Comparison of ENCODE assay signal across 8 cellular contexts in the genomic region with DNA sequence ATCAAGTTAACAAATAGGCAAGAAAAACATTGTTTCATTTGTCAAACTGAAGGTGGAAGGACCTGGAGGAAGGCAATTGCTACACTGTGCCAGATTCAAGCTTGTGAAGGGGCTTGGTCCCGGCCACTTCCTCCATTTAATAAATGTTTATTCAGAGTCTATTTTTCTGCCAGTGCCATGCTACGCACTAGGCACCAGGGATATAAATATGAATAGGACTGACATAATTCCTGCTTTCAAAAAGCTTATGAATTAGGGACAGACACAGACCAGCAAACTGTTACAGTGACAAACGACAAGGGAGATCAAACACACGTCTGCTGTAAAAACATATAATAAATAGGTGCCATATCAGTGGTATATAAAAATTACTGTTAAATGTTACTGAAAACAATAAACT. TPM values are rescaled to one million over a fixed set of nuclear protein-coding genes. Genes with fewer than 3 reads are reported as not detected.
DNase-seq lines count a peak whose midpoint lies in the region; ATAC-seq and TF ChIP-seq lines count a peak whose summit lies in the region.

No MANE protein-coding gene starts in this region.

- DNase-seq in activated naive CD4-positive, alpha-beta T cell treated with anti-CD3 and anti-CD28 coated beads for 36 hours: peak; percentile 14
- no peak for DNase-seq in activated naive CD4-positive, alpha-beta T cell (lab: John Stamatoyannopoulos, UW)
- DNase-seq in T-cell: peak in 4 of 34 experiments; percentile 7 to 26 (median 16)
- no peak for DNase-seq in hepatocyte (ENCODE audit: low spot score)
- no peak for DNase-seq in upper lobe of right lung
- no peak for DNase-seq in AG08395 (ENCODE audit: low spot score)
- no peak for DNase-seq in COLO829 (ENCODE audit: low spot score)
- DNase-seq in lower leg skin (ENCODE audit: low spot score in 2 of 2): no peak

- H3K27me3 ChIP-seq in hepatocyte (no peaks in the 10 kb centered on the region), upper lobe of right lung (no peaks in the 10 kb centered on the region)

- peak overlapping the region; percentile 84 for H3K27ac Mint-ChIP-seq in activated naive CD4-positive, alpha-beta T cell treated with anti-CD3 and anti-CD28 coated beads for 36 hours
- peak overlapping the region; percentile 89 to 96 for H3K27ac Mint-ChIP-seq in T-cell

- no peaks in the 10 kb centered on the region for H3K27me3 Mint-ChIP-seq in activated naive CD4-positive, alpha-beta T cell treated with anti-CD3 and anti-CD28 coated beads for 36 hours (ENCODE audit: low read depth)
- no peaks in the 10 kb centered on the region for H3K27me3 Mint-ChIP-seq in T-cell

- ATAC-seq in T-cell (replicated peaks in 1 of 4): peak; percentile 22 to 51 (median 36)
- peak; percentile 55 for ATAC-seq in upper lobe of right lung

- peak overlapping the region; percentile 70 for H3K4me2 ChIP-seq in hepatocyte

- intact Hi-C loops in activated naive CD4-positive, alpha-beta T cell treated with anti-CD3 and anti-CD28 coated beads for 36 hours (cut with micrococcal nuclease): loop anchor here (1.0 to 5.0 kb wide), 10 partner anchors 19 to 794 kb away; a partner anchor contains a TSS
- intact Hi-C loops in upper lobe of right lung (cut with DNase I): no loop called here
- intact Hi-C loops in lower leg skin (cut with DNase I; ENCODE audit: low total_unique reads): no loop called here

- peaks cover 11% of the 10 kb centered on the region for H3K9me3 Mint-ChIP-seq in activated naive CD4-positive, alpha-beta T cell treated with anti-CD3 and anti-CD28 coated beads for 36 hours
- peaks cover 0 to 3% (median 0%) of the 10 kb centered on the region in 3 donors for H3K9me3 Mint-ChIP-seq in T-cell

- H3K27ac ChIP-seq in hepatocyte: no peak overlapping the region
- H3K27ac ChIP-seq in upper lobe of right lung: peak overlapping the region; percentile 78

- no peaks in the 10 kb centered on the region for H3K79me2 ChIP-seq in hepatocyte

- POLR2A ChIA-PET in T-cell (lab: Charles Lee): interaction anchor here in 1 of 2 donors (0.9 to 1.2 kb wide), 2 partner anchors 13 to 52 kb away, joined by 3 read pairs; a partner anchor contains a TSS

- WGBS in hepatocyte (ENCODE audit: low lambda C conversion rate, missing lambda C conversion rate): 79% methylated on average over 4 of the region's 4 CpGs
- 55 to 56% methylated on average over 4 of the region's 4 CpGs for WGBS in lower leg skin, 2 donors

- no peaks in the 10 kb centered on the region for H3K36me3 Mint-ChIP-seq in activated naive CD4-positive, alpha-beta T cell treated with anti-CD3 and anti-CD28 coated beads for 36 hours (ENCODE audit: low read depth)
- H3K36me3 Mint-ChIP-seq in T-cell: peaks cover 3% of the 10 kb centered on the region

- H3K4me3 ChIP-seq in hepatocyte: no peak overlapping the region
- H3K4me3 ChIP-seq in upper lobe of right lung: peak overlapping the region; percentile 36
- no peak overlapping the region for H3K4me3 ChIP-seq in lower leg skin (ENCODE audit: low read depth, poor library complexity, severe bottlenecking)

- H3K36me3 ChIP-seq in hepatocyte (replicated peaks; ENCODE audit: insufficient read depth, low read depth): no peaks in the 10 kb centered on the region
- no peaks in the 10 kb centered on the region for H3K36me3 ChIP-seq in upper lobe of right lung

- no peaks in the 10 kb centered on the region for H3K9me3 ChIP-seq in hepatocyte (ENCODE audit: low read depth)
- no peaks in the 10 kb centered on the region for H3K9me3 ChIP-seq in upper lobe of right lung

- TF ChIP-seq POLR2A in lower leg skin (IDR thresholded peaks at IDR 0.05): no peak

- no peaks in the 10 kb centered on the region for H3K9me2 ChIP-seq in hepatocyte (replicated peaks; ENCODE audit: insufficient read depth)

- peak overlapping the region; percentile 73 for H2AFZ ChIP-seq in hepatocyte

- CTCF ChIA-PET in activated naive CD4-positive, alpha-beta T cell treated with anti-CD3 and anti-CD28 coated beads for 36 hours (lab: Charles Lee): interaction anchor here (0.5 to 3.8 kb wide), 9 partner anchors 18 to 386 kb away, joined by 3 to 63 read pairs (median 5); a partner anchor contains a TSS
- CTCF ChIA-PET in T-cell (lab: Charles Lee): interaction anchor here (0.6 to 2.7 kb wide), 11 partner anchors 9 to 676 kb away, joined by 3 to 23 read pairs (median 3); a partner anchor contains a TSS

- H4K20me1 ChIP-seq in hepatocyte (ENCODE audit: insufficient read depth, poor library complexity, severe bottlenecking): no peaks in the 10 kb centered on the region

- H3K4me1 ChIP-seq in hepatocyte (ENCODE audit: insufficient read depth): no peaks in the 10 kb centered on the region
- no peaks in the 10 kb centered on the region for H3K4me1 ChIP-seq in upper lobe of right lung

- H3K4me1 Mint-ChIP-seq in activated naive CD4-positive, alpha-beta T cell treated with anti-CD3 and anti-CD28 coated beads for 36 hours (ENCODE audit: low read depth): peaks cover 35% of the 10 kb centered on the region
- peaks cover 34 to 47% (median 42%) of the 10 kb centered on the region in 3 donors for H3K4me1 Mint-ChIP-seq in T-cell

- TF ChIP-seq CTCF in hepatocyte (IDR thresholded peaks at IDR 0.05; ENCODE audit: poor library complexity): no peak
- no peak for TF ChIP-seq CTCF in upper lobe of right lung (IDR thresholded peaks at IDR 0.05)
- TF ChIP-seq CTCF in lower leg skin (IDR thresholded peaks at IDR 0.05): no peak

- peak overlapping the region; percentile 66 for H3K4me3 Mint-ChIP-seq in activated naive CD4-positive, alpha-beta T cell treated with anti-CD3 and anti-CD28 coated beads for 36 hours
- peak overlapping the region; percentile 69 to 82 (median 81) for H3K4me3 Mint-ChIP-seq in T-cell

RNA-seq across cellular contexts. Expression of a gene that starts 0.6 kb away (rescaled TPM):
- 1 to 10 TPM; 3.6 TPM for total RNA-seq in activated naive CD4-positive, alpha-beta T cell treated with anti-CD3 and anti-CD28 coated beads for 36 hours
- 1 to 10 TPM; 2.3 to 7.7 (median 3.2) TPM for total RNA-seq in T-cell
- 1.1 and 2.6 TPM in 2 replicates for total RNA-seq in hepatocyte
- polyA plus RNA-seq in hepatocyte: 0.24 and 0.56 TPM in 2 replicates
- 9.6 TPM for total RNA-seq in upper lobe of right lung
- total RNA-seq in lower leg skin: 1 to 10 TPM; 1.1 to 4.0 (median 2.2) TPM

RNA-seq across cellular contexts. Expression of a gene that starts 11.6 kb away (rescaled TPM):
- under 1 TPM; 0.24 to 0.81 TPM for total RNA-seq in activated naive CD4-positive, alpha-beta T cell treated with anti-CD3 and anti-CD28 coated beads for 36 hours
- total RNA-seq in T-cell (under 1 TPM in 4 of 5 donors, not detected in 1; 0.35 to 0.79 (median 0.39) TPM), hepatocyte (127 and 140 TPM in 2 replicates), upper lobe of right lung (39.8 TPM), lower leg skin (10 to 100 TPM; 49.8 to 71.0 (median 54.6) TPM)
- polyA plus RNA-seq in hepatocyte: 110 and 113 TPM in 2 replicates

RNA-seq across cellular contexts. Expression of a gene that starts 51.5 kb away (rescaled TPM):
- total RNA-seq in activated naive CD4-positive, alpha-beta T cell treated with anti-CD3 and anti-CD28 coated beads for 36 hours: 1 to 10 TPM; 4.0 to 4.2 TPM
- total RNA-seq in T-cell: 10 to 100 TPM; 10.4 to 26.0 (median 18.0) TPM
- 2.7 and 4.2 TPM in 2 replicates for total RNA-seq in hepatocyte
- polyA plus RNA-seq in hepatocyte: 0.36 and 1.0 TPM in 2 replicates
- 26.4 TPM for total RNA-seq in upper lobe of right lung
- total RNA-seq in lower leg skin: 10 to 100 TPM in 2 of 4 donors, 1 to 10 TPM in 2; 4.4 to 10.9 (median 7.3) TPM

Comparison
In these comparisons a context has a peak if more than half of its experiments do, and no peak if none do; other contexts are left out.
1. RNA of a gene that starts 11.6 kb away (total RNA-seq): 127 to 140 TPM in hepatocyte, 49.8 to 71.0 TPM in lower leg skin and 39.8 TPM in upper lobe of right lung (single experiment); 0.24 to 0.81 TPM in activated naive CD4-positive, alpha-beta T cell treated with anti-CD3 and anti-CD28 coated beads for 36 hours and 0.35 to 0.79 TPM in T-cell; every median in the first group is over 10 times any median in the second.